Comparison of ENCODE assay signal across 10 cellular contexts in the genomic region with DNA sequence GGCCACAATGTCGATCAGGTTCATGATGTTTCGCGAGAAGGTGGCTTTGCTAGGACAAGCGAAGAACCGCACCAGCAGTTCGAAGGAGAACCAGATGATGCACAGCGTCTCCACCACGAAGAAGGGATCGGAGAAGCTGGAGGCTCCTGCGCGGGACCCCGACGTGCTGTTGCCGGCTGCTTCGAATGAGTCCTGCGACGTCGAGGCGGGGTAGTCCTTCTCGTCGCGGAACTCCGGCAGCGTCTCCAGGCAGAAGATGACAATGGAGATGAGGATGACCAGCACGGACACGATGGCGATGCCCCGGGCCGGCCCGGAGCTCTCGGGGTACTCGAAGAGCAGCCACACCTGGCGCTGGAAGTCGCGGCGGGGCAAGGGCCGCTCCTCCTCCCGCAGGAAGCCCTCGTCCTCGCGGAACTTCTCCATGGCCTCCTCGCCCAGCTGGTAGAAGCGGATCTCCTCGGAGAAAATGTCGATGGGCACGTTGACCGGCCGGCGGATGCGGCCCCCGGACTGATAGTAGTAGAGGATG. TPM values are rescaled to one million over a fixed set of nuclear protein-coding genes. Genes with fewer than 3 reads are reported as not detected.
DNase-seq lines count a peak whose midpoint lies in the region; ATAC-seq, FAIRE-seq and TF ChIP-seq lines count a peak whose summit lies in the region.
"Had no signal": no experiment of that assay in that cellular context is flagged by ENCODE, and none has a peak within 500 bp of the region (broad histone marks: within the 10 kb centered on the region; RNA-seq: fewer than 3 reads in every experiment).

No MANE protein-coding gene starts in this region.

- peaks cover 50% of the 10 kb centered on the region for H3K4me1 ChIP-seq in BLaER1

- H3K27me3 ChIP-seq in BLaER1, result peaks cover 79% of the 10 kb centered on the region

- peak overlapping the region; percentile 97 for H3K4me2 ChIP-seq in BLaER1

- CTCF ChIA-PET in T-cell (lab: Charles Lee), result interaction anchor here in 1 of 2 donors (1.0 to 2.7 kb wide), 3 partner anchors 26 to 107 kb away, joined by 3 to 12 read pairs (median 3); no protein-coding TSS in a partner anchor

- no peaks in the 10 kb centered on the region for H3K36me3 ChIP-seq in BLaER1

- H3K4me1 Mint-ChIP-seq in T-cell, result peaks cover 39 to 59% (median 57%) of the 10 kb centered on the region in 3 donors
- peaks cover 30% of the 10 kb centered on the region for H3K4me1 Mint-ChIP-seq in neural crest cell

- H3K36me3 Mint-ChIP-seq in T-cell, result peaks cover 25% of the 10 kb centered on the region
- peaks cover 4% of the 10 kb centered on the region for H3K36me3 Mint-ChIP-seq in neural crest cell (ENCODE audit: low read depth)

- DNase-seq in T-cell (peak in 30 of 34 experiments; percentile 5 to 61 (median 26)), cerebellum (ENCODE audit: low spot score) (peak; percentile 10), neural crest cell (ENCODE audit: low read depth, low spot score) (no peak), islet precursor cell (no peak), GM19239 (ENCODE audit: insufficient read length, low spot score) (no peak)
- DNase-seq: dermis blood vessel endothelial cell had no signal

- H3K9ac ChIP-seq in BLaER1, result peak overlapping the region; percentile 70; the same call in 1 of the 2 replicates

- no peaks in the 10 kb centered on the region for H3K9me3 ChIP-seq in BLaER1

- FAIRE-seq in GM19239 (lab: Jason Lieb, UNC), result no peak
- FAIRE-seq: K562 had no signal

- H3K27ac Mint-ChIP-seq in T-cell (peak overlapping the region; percentile 94 to 100), neural crest cell (ENCODE audit: unreplicated experiment) (no peak overlapping the region)

- ATAC-seq in T-cell (replicated peaks in 1 of 4) (peak in 2 of 4 experiments; percentile 1 to 4), GM18511 (IDR thresholded peaks at IDR 0.05; ENCODE audit: unreplicated experiment) (no peak), GM21825 (IDR thresholded peaks at IDR 0.05; ENCODE audit: unreplicated experiment) (no peak)
- ATAC-seq: K562 had no signal

- H4K20me1 ChIP-seq in BLaER1, result peaks cover 28% of the 10 kb centered on the region

- no peaks in the 10 kb centered on the region for H3K9me3 Mint-ChIP-seq in T-cell
- H3K9me3 Mint-ChIP-seq in neural crest cell, result no peaks in the 10 kb centered on the region

- no peak for TF ChIP-seq CTCF in neural crest cell (conservative IDR thresholded peaks at IDR 0.05)

- H3K27me3 Mint-ChIP-seq in T-cell (no peaks in the 10 kb centered on the region), neural crest cell (ENCODE audit: low read depth) (peaks cover 81% of the 10 kb centered on the region)

- POLR2A ChIA-PET in T-cell (lab: Charles Lee), result interaction anchor here in 1 of 2 donors (1.4 kb wide), 1 partner anchor 12 kb away, joined by 3 read pairs; no protein-coding TSS in a partner anchor

- H3K4me3 ChIP-seq in BLaER1, result peak overlapping the region; percentile 79
- H3K4me3 ChIP-seq: K562 had no signal

- 0 out of 2 replicates have a peak overlapping the region, but pooled peaks have one; percentile 49 for H3K27ac ChIP-seq in BLaER1

- H3K4me3 Mint-ChIP-seq in T-cell (peak overlapping the region; percentile 93 to 100 (median 96)), neural crest cell (peak overlapping the region; percentile 76)

RNA-seq across cellular contexts. Expression of a gene that starts 0.9 kb away (rescaled TPM):
- total RNA-seq in T-cell (100 to 1,000 TPM; 101 to 125 (median 110) TPM), cerebellum (15.2 TPM), neural crest cell (2.8 TPM in 2 replicates)
- total RNA-seq: dermis blood vessel endothelial cell, K562 had no signal

Comparison
In these comparisons a context has a peak if more than half of its experiments do, and no peak if none do; other contexts are left out.
1. DNase-seq: peak in T-cell (30 of 34) and cerebellum (single experiment); none in neural crest cell (single experiment), islet precursor cell (single experiment) and GM19239 (single experiment).